8 cellular contexts compared by ENCODE assay signal in genomic region chr13:99151516-99151915, GRCh38. TPM values are rescaled to one million over a fixed set of nuclear protein-coding genes. Genes with fewer than 3 reads are reported as not detected.
A peak's percentile ranks its signal among the peaks of the same experiment; 100 is the strongest.
DNase-seq lines count a peak whose midpoint lies in the region; ATAC-seq, FAIRE-seq and TF ChIP-seq lines count a peak whose summit lies in the region.

No MANE protein-coding gene starts in this region.

- DNase-seq in GM12865 (ENCODE audit: low read depth) (peak; percentile 53), HTR-8/SVneo (ENCODE audit: insufficient read length, low spot score) (peak; percentile 51), fibroblast of mammary gland (ENCODE audit: low read depth) (peak; percentile 69), D721Med (ENCODE audit: insufficient read length, low spot score) (no peak), vagina (ENCODE audit: extremely low spot score in 2 of 2) (no peak), NCI-H2227 (lab: John Stamatoyannopoulos, UW; ENCODE audit: unreplicated experiment) (no peak), DMS153 (lab: John Stamatoyannopoulos, UW) (no peak)

- FAIRE-seq in HTR-8/SVneo (lab: Jason Lieb, UNC), result no peak
- no peak for FAIRE-seq in D721Med (lab: Jason Lieb, UNC)

- intact Hi-C loops in vagina (cut with DNase I), result no loop called here

- TF ChIP-seq POLR2A in vagina (IDR thresholded peaks at IDR 0.05), result no peak

- H3K4me1 ChIP-seq in vagina, result no peaks in the 10 kb centered on the region

- TF ChIP-seq CTCF in GM12865 (IDR thresholded peaks at IDR 0.05; ENCODE audit: insufficient read depth, low read depth, low read length, missing control alignments) (no peak), fibroblast of mammary gland (conservative IDR thresholded peaks at IDR 0.05; ENCODE audit: control insufficient read depth, insufficient read depth, low read depth, low read length) (no peak), D721Med (IDR thresholded peaks at IDR 0.05; ENCODE audit: insufficient read depth, missing control alignments) (no peak), vagina (IDR thresholded peaks at IDR 0.05) (no peak)

- no peaks in the 10 kb centered on the region for H3K27me3 ChIP-seq in vagina

- peak; percentile 78 for ATAC-seq in GM21576 (IDR thresholded peaks at IDR 0.05; ENCODE audit: unreplicated experiment)

- no peak overlapping the region for H3K27ac ChIP-seq in vagina

- H3K4me3 ChIP-seq in GM12865 (ENCODE audit: low read depth, low read length) (no peak overlapping the region), fibroblast of mammary gland (ENCODE audit: control insufficient read depth, low read depth, low read length) (no peak overlapping the region), vagina (no peak overlapping the region)

- no peaks in the 10 kb centered on the region for H3K36me3 ChIP-seq in vagina

- no peaks in the 10 kb centered on the region for H3K9me3 ChIP-seq in vagina

RNA-seq across cellular contexts. Expression of gene UBAC2, which starts 49.1 kb away (rescaled TPM):
- total RNA-seq in vagina, result 57.7 TPM

Comparison
In these comparisons a context has a peak if more than half of its experiments do, and no peak if none do; other contexts are left out.
1. DNase-seq: peak in GM12865 (single experiment), HTR-8/SVneo (single experiment) and fibroblast of mammary gland (single experiment); none in D721Med (single experiment), vagina (0 of 2), NCI-H2227 (single experiment) and DMS153 (single experiment).